1 cellular context compared by ENCODE assay signal in genomic region chr15:27398631-27399030, GRCh38.
TF ChIP-seq lines count a peak whose summit lies in the region.

No MANE protein-coding gene starts in this region.

TF ChIP-seq in GM23338, 12 proteins besides CTCF, POLR2A, EP300 and RAD21 (continued from another document):
- no peak for TF ChIP-seq REST (IDR thresholded peaks at IDR 0.05; ENCODE audit: unreplicated experiment)
- TF ChIP-seq ZNF331 (CRISPR knock-in tag; IDR thresholded peaks at IDR 0.05; ENCODE audit: low read depth) = no peak
- no peak for TF ChIP-seq NANOG (IDR thresholded peaks at IDR 0.05; ENCODE audit: borderline replicate concordance)
- TF ChIP-seq EZH2phosphoT487 (IDR thresholded peaks at IDR 0.05; ENCODE audit: unreplicated experiment) = no peak
TF ChIP-seq in GM23338: peak in this region for 0.
